In genomic region chrX:3651272-3651671, GRCh38 we compare ENCODE assay signal across 1 cellular context.
TF ChIP-seq lines count a peak whose summit lies in the region.

No MANE protein-coding gene starts in this region.

TF ChIP-seq in K562, 482 proteins besides CTCF, POLR2A, EP300 and RAD21 (continued from another document):
- peak; percentile 49; the same call in 1 of the 2 replicates for TF ChIP-seq DEAF1 (CRISPR knock-in tag; IDR thresholded peaks at IDR 0.05)
- no peak for TF ChIP-seq POLR2G (IDR thresholded peaks at IDR 0.05; ENCODE audit: low read depth, low read length)
